12 cellular contexts compared by ENCODE assay signal in genomic region chr17:46056800-46057304, GRCh38. TPM values are rescaled to one million over a fixed set of nuclear protein-coding genes. Genes with fewer than 3 reads are reported as not detected.
DNase-seq lines count a peak whose midpoint lies in the region; ATAC-seq lines count a peak whose summit lies in the region.
"Had no signal": no experiment of that assay in that cellular context is flagged by ENCODE, and none has a peak within 500 bp of the region (broad histone marks: within the 10 kb centered on the region; RNA-seq: fewer than 3 reads in every experiment).

No MANE protein-coding gene starts in this region.

- peaks cover 39% of the 10 kb centered on the region for H3K4me1 Mint-ChIP-seq in activated T-cell treated with anti-CD3 and anti-CD28 coated beads, Interleukin-2, amount 50 U/mL, for 4 hours (ENCODE audit: low read depth)

- DNase-seq in activated T-cell treated with anti-CD3 and anti-CD28 coated beads, Interleukin-2, amount 50 U/mL, for 4 hours: no peak
- no peak for DNase-seq in activated T-cell treated with anti-CD3 and anti-CD28 coated beads, Interleukin-2, amount 50 U/mL, for 1 hour
- DNase-seq in SKM-1 treated with dmso at 0.1 percent for 144 hours (lab: John Stamatoyannopoulos, UW; ENCODE audit: unreplicated experiment) (peak; percentile 2), glomerular endothelial cell (ENCODE audit: extremely low read depth, low read depth, low spot score) (peak; percentile 55), stromal cell of bone marrow (ENCODE audit: low read depth) (peak; percentile 47)
- DNase-seq: NCI-H2029, testis had no signal

- no peaks in the 10 kb centered on the region for H3K27me3 Mint-ChIP-seq in activated T-cell treated with anti-CD3 and anti-CD28 coated beads, Interleukin-2, amount 50 U/mL, for 4 hours (ENCODE audit: low read depth)

- no peak overlapping the region for H3K4me3 Mint-ChIP-seq in activated T-cell treated with anti-CD3 and anti-CD28 coated beads, Interleukin-2, amount 50 U/mL, for 4 hours
- H3K4me3 Mint-ChIP-seq: T-helper 2 cell treated with Interferon-gamma antibody and Interleukin-4, amounts not matched to agents 5 μg/mL and 100 μg/mL, for 36 hours had no signal

- no peaks in the 10 kb centered on the region for H3K9me3 Mint-ChIP-seq in activated T-cell treated with anti-CD3 and anti-CD28 coated beads, Interleukin-2, amount 50 U/mL, for 4 hours
- H3K9me3 Mint-ChIP-seq: T-helper 2 cell treated with Interferon-gamma antibody and Interleukin-4, amounts not matched to agents 5 μg/mL and 100 μg/mL, for 36 hours had no signal

- peaks cover 24% of the 10 kb centered on the region for H3K36me3 Mint-ChIP-seq in activated T-cell treated with anti-CD3 and anti-CD28 coated beads, Interleukin-2, amount 50 U/mL, for 4 hours (ENCODE audit: insufficient read depth)

- peak; percentile 42 to 54 for ATAC-seq in activated T-cell treated with anti-CD3 and anti-CD28 coated beads, Interleukin-2, amount 50 U/mL, for 4 hours
- no peak for ATAC-seq in HG03521 (IDR thresholded peaks at IDR 0.05; ENCODE audit: unreplicated experiment)
- no peak for ATAC-seq in HG03354 (IDR thresholded peaks at IDR 0.05; ENCODE audit: poor library complexity, severe bottlenecking, unreplicated experiment)
- ATAC-seq in GM18873 (IDR thresholded peaks at IDR 0.05; ENCODE audit: low FRiP score, unreplicated experiment): no peak

RNA-seq across cellular contexts. Expression of gene STH, which starts 57.8 kb away (rescaled TPM):
- total RNA-seq in activated T-cell treated with anti-CD3 and anti-CD28 coated beads, Interleukin-2, amount 50 U/mL, for 4 hours: not detected
- not detected in 2 replicates for total RNA-seq in glomerular endothelial cell
- total RNA-seq: adrenal gland had no signal

Comparison
In these comparisons a context has a peak if more than half of its experiments do, and no peak if none do; other contexts are left out.
1. ATAC-seq: peak in activated T-cell treated with anti-CD3 and anti-CD28 coated beads, Interleukin-2, amount 50 U/mL, for 4 hours (2 of 2); none in HG03521 (single experiment), HG03354 (single experiment) and GM18873 (single experiment).
2. DNase-seq: peak in SKM-1 treated with dmso at 0.1 percent for 144 hours (single experiment), glomerular endothelial cell (single experiment) and stromal cell of bone marrow (single experiment); none in activated T-cell treated with anti-CD3 and anti-CD28 coated beads, Interleukin-2, amount 50 U/mL, for 4 hours (single experiment) and activated T-cell treated with anti-CD3 and anti-CD28 coated beads, Interleukin-2, amount 50 U/mL, for 1 hour (single experiment).